ENCODE assay signal across 8 cellular contexts in the genomic region with DNA sequence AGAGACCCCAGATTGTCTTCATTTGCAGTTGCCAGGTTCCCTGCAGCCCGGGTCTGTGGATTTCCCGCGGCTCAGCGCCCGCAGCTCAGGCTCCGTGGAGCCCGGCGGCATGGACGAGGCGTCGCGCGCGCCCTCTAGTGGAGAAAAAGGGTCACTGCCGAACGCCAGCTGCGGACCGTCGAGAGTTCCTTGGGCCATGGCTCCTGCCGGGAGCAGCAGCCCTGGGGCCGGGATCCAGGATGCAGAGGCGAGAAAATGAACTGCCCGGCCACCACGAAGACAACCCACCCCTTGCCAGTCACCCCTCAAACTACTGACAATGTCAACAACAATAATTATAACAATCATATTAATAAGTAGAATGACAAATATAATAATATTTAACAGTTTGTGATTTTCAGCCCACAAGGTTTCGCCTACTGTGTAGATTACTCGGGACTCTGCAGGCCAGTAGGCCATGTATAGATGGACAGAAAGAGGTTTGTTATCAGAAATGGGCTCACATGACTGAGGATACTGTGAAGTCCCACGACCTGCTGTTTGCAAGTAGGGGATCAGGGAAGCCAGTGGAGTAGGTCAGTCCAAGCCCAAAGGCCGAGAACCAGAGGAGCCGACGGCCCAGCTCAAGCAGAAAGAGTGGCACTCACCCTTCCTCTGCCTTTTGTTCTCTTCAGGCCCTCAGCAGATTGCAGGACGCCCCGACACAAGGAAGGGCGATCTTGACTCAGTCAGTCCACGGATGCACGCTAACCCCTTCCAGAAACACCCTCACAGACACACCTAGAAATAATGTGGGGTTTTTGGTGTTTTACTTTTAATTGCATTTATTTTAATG. TPM values are rescaled to one million over a fixed set of nuclear protein-coding genes. Genes with fewer than 3 reads are reported as not detected.
DNase-seq lines count a peak whose midpoint lies in the region; ATAC-seq lines count a peak whose summit lies in the region.

No MANE protein-coding gene starts in this region.

- peak; percentile 73 for DNase-seq in ELR (ENCODE audit: low read depth)
- peak; percentile 95 for DNase-seq in H7
- peak; percentile 43 for DNase-seq in NCI-H2029 treated with DMSO at 0.1 percent for 48 hours (lab: John Stamatoyannopoulos, UW)
- DNase-seq in activated CD4-positive, alpha-beta T cell treated with anti-CD3 and anti-CD28 coated beads for 1 hour = peak; percentile 47
- DNase-seq in central memory CD8-positive, alpha-beta T cell (ENCODE audit: low spot score in 2 of 2) = peak; percentile 33 to 55
- DNase-seq in left lobe of liver (ENCODE audit: low spot score) = peak; percentile 79
- DNase-seq in stimulated activated CD4-positive, alpha-beta T cell treated with anti-CD3 and anti-CD28 coated beads, Interleukin-2, amount 100 ng/mL, for 4 hours (ENCODE audit: low read depth) = peak; percentile 40

- no peak for ATAC-seq in central memory CD8-positive, alpha-beta T cell (replicated peaks; ENCODE audit: extremely low read depth, poor library complexity, severe bottlenecking)
- ATAC-seq in left lobe of liver (peak; percentile 100), HG02840 (IDR thresholded peaks at IDR 0.05; ENCODE audit: low FRiP score, unreplicated experiment) (no peak)

- H3K9me3 Mint-ChIP-seq in central memory CD8-positive, alpha-beta T cell = peaks cover 4% of the 10 kb centered on the region

- H3K36me3 Mint-ChIP-seq in central memory CD8-positive, alpha-beta T cell (ENCODE audit: insufficient read depth) = no peaks in the 10 kb centered on the region

- no peaks in the 10 kb centered on the region for H3K36me3 ChIP-seq in H7 (replicated peaks; ENCODE audit: control insufficient read depth, insufficient read depth, low read length)

- H3K27me3 ChIP-seq in H7 (ENCODE audit: control insufficient read depth, insufficient read depth, low read length) = no peaks in the 10 kb centered on the region; the same call in 1 of the 2 replicates

- H3K27me3 Mint-ChIP-seq in central memory CD8-positive, alpha-beta T cell = peaks cover 79% of the 10 kb centered on the region

- no peak overlapping the region for H3K27ac Mint-ChIP-seq in central memory CD8-positive, alpha-beta T cell (ENCODE audit: low read depth)

- no peak overlapping the region for H3K4me3 ChIP-seq in H7 (ENCODE audit: insufficient read depth, low read depth, low read length)

- H3K4me3 Mint-ChIP-seq in central memory CD8-positive, alpha-beta T cell = no peak overlapping the region

- H3K4me1 Mint-ChIP-seq in central memory CD8-positive, alpha-beta T cell = peaks cover 7% of the 10 kb centered on the region

RNA-seq across cellular contexts. Expression of a gene that starts 43.1 kb away (rescaled TPM):
- 140 and 168 TPM in 2 replicates for total RNA-seq in H7 (2014; rRNA removed; shearing (Covaris generic))
- 12.1 TPM for total RNA-seq in left lobe of liver

Comparison
In these comparisons a context has a peak if more than half of its experiments do, and no peak if none do; other contexts are left out.
1. DNase-seq: peak in every context shown above with its lines; median percentile 95 in H7; 79 in left lobe of liver; 73 in ELR; 47 in activated CD4-positive, alpha-beta T cell treated with anti-CD3 and anti-CD28 coated beads for 1 hour; 44 in central memory CD8-positive, alpha-beta T cell; 43 in NCI-H2029 treated with DMSO at 0.1 percent for 48 hours; 40 in stimulated activated CD4-positive, alpha-beta T cell treated with anti-CD3 and anti-CD28 coated beads, Interleukin-2, amount 100 ng/mL, for 4 hours.
2. RNA of a gene that starts 43.1 kb away (total RNA-seq): 140 to 168 TPM in H7; 12.1 TPM in left lobe of liver (single experiment); every median in the first group is over 10 times any median in the second.